ENCODE assay signal across 25 cellular contexts in the genomic region with DNA sequence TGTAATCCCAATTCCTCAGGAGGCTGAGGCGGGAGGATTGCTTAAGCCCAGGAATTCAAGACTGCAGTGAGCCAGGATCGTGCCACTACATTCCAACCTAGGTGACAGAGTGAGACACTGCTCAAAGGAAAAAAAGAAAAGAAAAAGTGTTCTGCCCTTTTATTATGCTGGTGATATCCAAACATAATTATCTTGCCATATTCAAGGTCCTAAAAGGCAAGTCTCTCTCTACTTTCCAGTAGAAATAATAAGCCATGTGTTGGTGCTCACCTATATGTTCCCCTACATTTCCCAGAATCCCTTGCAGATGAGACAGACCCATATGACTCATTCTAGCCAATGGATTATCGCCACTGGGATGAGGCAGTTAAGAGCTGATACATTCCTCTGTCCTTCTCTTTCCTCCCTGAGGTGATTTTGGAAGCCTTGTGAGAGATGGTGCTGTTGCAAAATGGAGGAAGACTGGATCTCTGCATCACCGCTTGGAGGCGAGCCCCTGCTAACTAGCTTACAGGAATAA. TPM values are rescaled to one million over a fixed set of nuclear protein-coding genes. Genes with fewer than 3 reads are reported as not detected.
A peak's percentile ranks its signal among the peaks of the same experiment; 100 is the strongest.
DNase-seq lines count a peak whose midpoint lies in the region; ATAC-seq, FAIRE-seq and TF ChIP-seq lines count a peak whose summit lies in the region.
"Had no signal": no experiment of that assay in that cellular context is flagged by ENCODE, and none has a peak within 500 bp of the region (broad histone marks: within the 10 kb centered on the region; RNA-seq: fewer than 3 reads in every experiment).

No MANE protein-coding gene starts in this region.

- WGBS in K562 (ENCODE audit: insufficient coverage, low coverage, missing lambda C conversion rate): 16% methylated on average over 5 of the region's 5 CpGs
- WGBS in sigmoid colon, 2 donors: 89 to 94% methylated on average over 5 of the region's 5 CpGs

- no TSS peak for BruUV-seq in K562 (replicated peaks; lab: Mats Ljungman, UMichigan)

- H3K9me1 ChIP-seq in K562 (ENCODE audit: control insufficient read depth, insufficient read depth, low read length): no peaks in the 10 kb centered on the region

- no peak for TF ChIP-seq RAD21 in Ishikawa (IDR thresholded peaks at IDR 0.05; ENCODE audit: low read depth)
- TF ChIP-seq RAD21 in K562 (CRISPR knock-in tag; conservative IDR thresholded peaks at IDR 0.05 in 1 of 2, IDR thresholded peaks at IDR 0.05 in 1 of 2): no peak

- POLR2A ChIA-PET in K562 (lab: Yijun Ruan, JAX): interaction anchor here (0.7 kb wide), 1 partner anchor 9 kb away, joined by 3 read pairs; no protein-coding TSS in a partner anchor

- H3K9me3 ChIP-seq in K562 (replicated peaks; ENCODE audit: control insufficient read depth, insufficient read depth, low read depth, low read length) (peaks cover 3% of the 10 kb centered on the region; the same call in 1 of the 2 replicates), lower lobe of right lung (peaks cover 4% of the 10 kb centered on the region), sigmoid colon (peaks cover 0 to 6% (median 3%) of the 10 kb centered on the region in 4 donors)
- H3K9me3 ChIP-seq: Caco-2 had no signal

- H3K36me3 ChIP-seq in K562 (ENCODE audit: control insufficient read depth, insufficient read depth, low read length) (no peaks in the 10 kb centered on the region), lower lobe of right lung (no peaks in the 10 kb centered on the region), sigmoid colon (no peaks in the 10 kb centered on the region)
- H3K36me3 ChIP-seq: BLaER1 treated with 17β-estradiol and CSF1 and Interleukin-3, amounts not matched to agents 10 nM and 100 nM had no signal

- no peak for TF ChIP-seq CTCF in K562 (IDR thresholded peaks at IDR 0.05 in 2 of 3, conservative IDR thresholded peaks at IDR 0.05 in 1 of 3; ENCODE audit: insufficient read depth in 2 of 3, low read depth in 1 of 3, low read length in 3 of 3)
- no peak for TF ChIP-seq CTCF in lower lobe of right lung (IDR thresholded peaks at IDR 0.05)
- TF ChIP-seq CTCF in sigmoid colon (IDR thresholded peaks at IDR 0.05): no peak

- DNase-seq in RKO (ENCODE audit: low spot score) (peak; percentile 53), K562 (ENCODE audit: extremely low read depth in 1 of 4, low spot score in 3 of 4) (peak; percentile 30 to 55 (median 40)), lower lobe of right lung (no peak), NCI-H2107 treated with DMSO at 0.1 percent for 48 hours (lab: John Stamatoyannopoulos, UW; ENCODE audit: unreplicated experiment) (no peak), sigmoid colon (no peak)
- DNase-seq: Caco-2; CD4-positive, alpha-beta memory T cell; DMS 273 treated with DMSO at 0.1 percent for 48 hours; DMS79 treated with DMSO at 0.1 percent for 48 hours; GM23248; HCEC 1CT; NCI-H1105; NCI-H146; NCI-H2029 treated with DMSO at 0.1 percent for 48 hours; NCI-H2171; NCI-H345; NCI-H774; NK-92 treated with Interleukin-12 subunit alpha and Interleukin-12 subunit beta, amount 100 ng/mL, for 24 hours; SHP77; SW 1271 had no signal

- H3K27ac ChIP-seq in K562 (ENCODE audit: extremely low read depth, low read depth, low read length): no peak overlapping the region
- no peak overlapping the region for H3K27ac ChIP-seq in lower lobe of right lung
- no peak overlapping the region for H3K27ac ChIP-seq in sigmoid colon
- H3K27ac ChIP-seq: BLaER1 treated with 17β-estradiol and CSF1 and Interleukin-3, amounts not matched to agents 10 nM and 100 nM; GM23248 had no signal

- H3K4me1 ChIP-seq in K562 (replicated peaks in 1 of 2; ENCODE audit: control insufficient read depth in 2 of 2, insufficient read depth in 2 of 2, low read length in 2 of 2) (no peaks in the 10 kb centered on the region), lower lobe of right lung (no peaks in the 10 kb centered on the region), sigmoid colon (peaks cover 0 to 10% (median 8%) of the 10 kb centered on the region in 4 donors)
- H3K4me1 ChIP-seq: BLaER1 treated with 17β-estradiol and CSF1 and Interleukin-3, amounts not matched to agents 10 nM and 100 nM; Caco-2 had no signal

- peak; percentile 78 for ATAC-seq in K562
- no peak for ATAC-seq in lower lobe of right lung
- ATAC-seq in HG03565 (IDR thresholded peaks at IDR 0.05; ENCODE audit: unreplicated experiment): no peak
- ATAC-seq: GM12878 had no signal

- FAIRE-seq in K562 (lab: Jason Lieb, UNC): no peak
- FAIRE-seq: GM12878, RCC 7860 had no signal

- H3K9ac ChIP-seq in K562 (ENCODE audit: insufficient read depth in 1 of 2, low read depth in 2 of 2, low read length in 2 of 2): no peak overlapping the region
- H3K9ac ChIP-seq: BLaER1 treated with 17β-estradiol and CSF1 and Interleukin-3, amounts not matched to agents 10 nM and 100 nM; GM23248 had no signal

- in situ Hi-C loops in K562 (cut with MboI): no loop called here

- CTCF ChIA-PET in K562 (lab: Yijun Ruan, JAX; ENCODE audit: low intra/inter-chr PET ratio): no interaction called here

- no peak overlapping the region for H3K4me3 ChIP-seq in K562
- H3K4me3 ChIP-seq in lower lobe of right lung: no peak overlapping the region
- H3K4me3 ChIP-seq in sigmoid colon: no peak overlapping the region
- H3K4me3 ChIP-seq: BLaER1 treated with 17β-estradiol and CSF1 and Interleukin-3, amounts not matched to agents 10 nM and 100 nM; GM12878; GM23248 had no signal

- TF ChIP-seq EP300 in Ishikawa (IDR thresholded peaks at IDR 0.05; ENCODE audit: borderline replicate concordance) (no peak), K562 (IDR thresholded peaks at IDR 0.05; ENCODE audit: low read length) (no peak), sigmoid colon (IDR thresholded peaks at IDR 0.05) (no peak)

- TF ChIP-seq POLR2A in K562 (conservative IDR thresholded peaks at IDR 0.05): no peak
- TF ChIP-seq POLR2A in sigmoid colon (IDR thresholded peaks at IDR 0.05): no peak

- intact Hi-C loops in K562 (cut with micrococcal nuclease) (no loop called here), lower lobe of right lung (cut with DNase I) (no loop called here), sigmoid colon (cut with DNase I) (no loop called here)

- H4K20me1 ChIP-seq in K562 (replicated peaks; ENCODE audit: control insufficient read depth, insufficient read depth, low read length): no peaks in the 10 kb centered on the region
- H4K20me1 ChIP-seq: BLaER1 treated with 17β-estradiol and CSF1 and Interleukin-3, amounts not matched to agents 10 nM and 100 nM had no signal

- H3K27me3 ChIP-seq in K562 (ENCODE audit: control insufficient read depth in 2 of 2, insufficient read depth in 2 of 2, low read length in 2 of 2) (peaks cover 0 to 22% of the 10 kb centered on the region in 2 experiments; a peak in 4 of 5 replicates), lower lobe of right lung (ENCODE audit: low read depth) (peaks cover 5% of the 10 kb centered on the region), sigmoid colon (peaks cover 0 to 17% (median 9%) of the 10 kb centered on the region in 3 donors)
- H3K27me3 ChIP-seq: BLaER1 treated with 17β-estradiol and CSF1 and Interleukin-3, amounts not matched to agents 10 nM and 100 nM had no signal

- no peak overlapping the region for H3K4me2 ChIP-seq in K562 (ENCODE audit: insufficient read depth, low read length)
- H3K4me2 ChIP-seq: BLaER1 treated with 17β-estradiol and CSF1 and Interleukin-3, amounts not matched to agents 10 nM and 100 nM had no signal

- H2AFZ ChIP-seq in K562 (ENCODE audit: low read depth, low read length): peak overlapping the region; percentile 62
- H2AFZ ChIP-seq: GM23248 had no signal

- no peaks in the 10 kb centered on the region for H3K79me2 ChIP-seq in K562 (ENCODE audit: control insufficient read depth, insufficient read depth, low read length)

TF ChIP-seq in Ishikawa, 13 proteins besides CTCF, POLR2A, EP300 and RAD21:
- no peak for TF ChIP-seq ZBTB7A (IDR thresholded peaks at IDR 0.05; ENCODE audit: low read depth)
- TF ChIP-seq, protein P1, sequence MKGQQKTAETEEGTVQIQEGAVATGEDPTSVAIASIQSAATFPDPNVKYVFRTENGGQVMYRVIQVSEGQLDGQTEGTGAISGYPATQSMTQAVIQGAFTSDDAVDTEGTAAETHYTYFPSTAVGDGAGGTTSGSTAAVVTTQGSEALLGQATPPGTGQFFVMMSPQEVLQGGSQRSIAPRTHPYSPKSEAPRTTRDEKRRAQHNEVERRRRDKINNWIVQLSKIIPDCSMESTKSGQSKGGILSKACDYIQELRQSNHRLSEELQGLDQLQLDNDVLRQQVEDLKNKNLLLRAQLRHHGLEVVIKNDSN (IDR thresholded peaks at IDR 0.05): peak; percentile 59

TF ChIP-seq in K562, 482 proteins besides CTCF, POLR2A, EP300 and RAD21 (continues in another document):
- TF ChIP-seq HSF4 (CRISPR knock-in tag; IDR thresholded peaks at IDR 0.05; ENCODE audit: borderline replicate concordance): no peak
- no peak for TF ChIP-seq FOXP1 (CRISPR knock-in tag; IDR thresholded peaks at IDR 0.05)
- no peak for TF ChIP-seq ZBTB8A (IDR thresholded peaks at IDR 0.05; ENCODE audit: partially characterized antibody)
- TF ChIP-seq CBX1 (IDR thresholded peaks at IDR 0.05; ENCODE audit: low read depth): no peak

RNA-seq across cellular contexts. Expression of a gene that starts 58.3 kb away (rescaled TPM):
- 17.4 and 51.8 TPM in 2 replicates for total RNA-seq in K562 (2011; cell fraction: chromatin; rRNA removed; ENCODE audit: low replicate concordance)
- 53.4 and 56.5 TPM in 2 replicates for total RNA-seq in K562 (2011; cell fraction: nucleolus; rRNA removed)
- total RNA-seq in K562 (2011; cell fraction: nucleoplasm; rRNA removed): 27.6 and 32.3 TPM in 2 replicates
- total RNA-seq in K562 (2014; rRNA removed) (57.4 and 68.7 TPM in 2 replicates), K562 (2014; rRNA removed; fragmentation: Illumina TruSeq; extraction: Trizol) (13.3 and 15.8 TPM in 2 replicates), K562 (2015; rRNA removed; fragmentation: Illumina TruSeq; extraction: Trizol) (30.9 and 31.6 TPM in 2 replicates), K562 (2021) (45.8 and 47.3 TPM in 2 replicates), lower lobe of right lung (30.4 TPM), sigmoid colon (10 to 100 TPM; 26.2 to 70.9 (median 41.3) TPM)
- polyA plus RNA-seq in K562 (2011; rRNA removed) (19.3 and 27.7 TPM in 2 replicates), K562 (2014; fragmentation: Illumina TruSeq; extraction: Trizol) (28.2 and 30.0 TPM in 2 replicates), K562 (2014; fragmentation: Nextera tagmentation; extraction: Ambion mirVana) (1 to 10 TPM; 5.5 to 6.5 TPM), K562 (2014; rRNA removed) (34.7 and 43.0 TPM in 2 replicates), sigmoid colon (10 to 100 TPM in 2 of 3 donors, 1 to 10 TPM in 1; 5.8 to 27.4 (median 12.0) TPM)
- 29.0 and 63.4 TPM in 2 replicates for polyA plus RNA-seq in K562 (2011; cell fraction: cytosol; rRNA removed)
- 98.1 and 179 TPM in 2 replicates for polyA plus RNA-seq in K562 (2011; cell fraction: nucleus; rRNA removed)
- 24.2 and 27.5 TPM in 2 replicates for polyA plus RNA-seq in K562 (2012)
- 10.9 and 14.8 TPM in 2 replicates for polyA minus RNA-seq in K562 (2011; rRNA and poly(A)+ RNA removed)
- 27.6 and 28.3 TPM in 2 replicates for polyA minus RNA-seq in K562 (2011; cell fraction: cytosol; rRNA and poly(A)+ RNA removed)
- 23.2 and 23.7 TPM in 2 replicates for polyA minus RNA-seq in K562 (2011; cell fraction: nucleus; rRNA and poly(A)+ RNA removed)

Comparison
In these comparisons a context has a peak if more than half of its experiments do, and no peak if none do; other contexts are left out.
1. DNase-seq: peak in RKO (single experiment) and K562 (4 of 4); none in lower lobe of right lung (single experiment), NCI-H2107 treated with DMSO at 0.1 percent for 48 hours (single experiment) and sigmoid colon (single experiment).